ENCODE assay signal across 9 cellular contexts in the genomic region with DNA sequence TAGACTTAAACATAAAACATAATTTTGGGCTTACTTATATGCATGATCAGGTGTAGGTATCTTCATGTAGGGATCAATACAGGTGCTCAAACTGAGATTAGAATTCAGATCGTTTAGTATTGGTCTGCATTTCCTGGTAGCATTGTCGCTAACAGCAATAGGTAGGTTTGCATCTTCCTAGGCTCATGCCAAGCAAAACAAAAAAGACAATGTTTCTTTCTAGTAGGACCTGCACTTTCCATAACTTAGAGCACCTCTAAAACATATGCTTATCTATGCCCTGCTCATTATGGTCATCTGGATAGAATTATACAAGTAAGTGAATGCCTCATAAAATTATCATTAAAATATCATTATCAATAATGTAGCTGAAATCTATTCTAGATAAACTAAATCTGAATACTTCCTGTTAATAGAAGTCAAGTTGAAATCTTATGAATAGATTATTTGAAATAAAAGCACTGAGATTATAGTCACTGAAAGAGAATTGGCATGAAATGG.
"Had no signal": no experiment of that assay in that cellular context is flagged by ENCODE, and none has a peak within 500 bp of the region (broad histone marks: within the 10 kb centered on the region; RNA-seq: fewer than 3 reads in every experiment).

No MANE protein-coding gene starts in this region.

- H3K4me2 ChIP-seq: GM23338 had no signal

- H3K4me3 Mint-ChIP-seq: GM23338, H9 had no signal

- H3K27ac Mint-ChIP-seq: GM23338, H9 had no signal

- ATAC-seq: GM23338, K562 had no signal

- H3K27ac ChIP-seq: HL-60 had no signal

- H3K9me3 Mint-ChIP-seq: GM23338, H9 had no signal

- FAIRE-seq: H1, H54, K562 had no signal

- DNase-seq: H9, HCEC 1CT, IMR-90, KG1 had no signal

- H3K4me3 ChIP-seq: GM23338, K562 had no signal
